ENCODE assay signal across 11 cellular contexts in genomic region chr3:53286727-53287412, GRCh38. TPM values are rescaled to one million over a fixed set of nuclear protein-coding genes. Genes with fewer than 3 reads are reported as not detected.
DNase-seq lines count a peak whose midpoint lies in the region; ATAC-seq and TF ChIP-seq lines count a peak whose summit lies in the region.
"Had no signal": no experiment of that assay in that cellular context is flagged by ENCODE, and none has a peak within 500 bp of the region (broad histone marks: within the 10 kb centered on the region; RNA-seq: fewer than 3 reads in every experiment).

No MANE protein-coding gene starts in this region.

- no peak overlapping the region for H3K4me3 Mint-ChIP-seq in activated naive CD8-positive, alpha-beta T cell
- no peak overlapping the region for H3K4me3 Mint-ChIP-seq in glutamatergic neuron (ENCODE audit: unreplicated experiment)

- no peak overlapping the region for H2AFZ ChIP-seq in PC-9

- no peaks in the 10 kb centered on the region for H3K9me3 Mint-ChIP-seq in activated naive CD8-positive, alpha-beta T cell (ENCODE audit: low read depth)
- H3K9me3 Mint-ChIP-seq in glutamatergic neuron (ENCODE audit: unreplicated experiment), result no peaks in the 10 kb centered on the region

- WGBS in iPS DF 6.9 (ENCODE audit: insufficient coverage, insufficient read length), result no CpG with 5 or more reads among the region's 5 CpGs

- no peak overlapping the region for H3K4me2 ChIP-seq in PC-9

- H4K20me1 ChIP-seq in PC-9 (ENCODE audit: insufficient read depth), result no peaks in the 10 kb centered on the region

- CTCF ChIA-PET in PC-9 (lab: Charles Lee), result no interaction called here

- no TSS peak for BruUV-seq in PC-9 (replicated peaks; lab: Mats Ljungman, UMichigan)

- H3K4me1 ChIP-seq in iPS DF 6.9 (ENCODE audit: control insufficient read depth, insufficient read depth, low read length) (peaks cover 2% of the 10 kb centered on the region; the same call in 1 of the 2 replicates), PC-9 (replicated peaks; ENCODE audit: insufficient read depth) (no peaks in the 10 kb centered on the region)

- POLR2A ChIA-PET in PC-9 (lab: Charles Lee; ENCODE audit: unreplicated experiment), result interaction anchor here (0.5 kb wide), 1 partner anchor 25 kb away, joined by 14 read pairs; no protein-coding TSS in a partner anchor

- H3K27me3 ChIP-seq in iPS DF 6.9 (ENCODE audit: control insufficient read depth, insufficient read depth, low read length) (no peaks in the 10 kb centered on the region), PC-9 (ENCODE audit: insufficient read depth, low read depth) (no peaks in the 10 kb centered on the region)
- H3K27me3 ChIP-seq: MG63 had no signal

- H3K4me1 Mint-ChIP-seq in activated naive CD8-positive, alpha-beta T cell (ENCODE audit: low read depth), result peaks cover 5% of the 10 kb centered on the region
- H3K4me1 Mint-ChIP-seq in glutamatergic neuron (ENCODE audit: low read depth, unreplicated experiment), result peaks cover 2% of the 10 kb centered on the region

- H3K4me3 ChIP-seq in iPS DF 6.9 (ENCODE audit: low read length) (no peak overlapping the region), PC-9 (no peak overlapping the region)
- H3K4me3 ChIP-seq: MG63 had no signal

- H3K27ac ChIP-seq in iPS DF 6.9 (ENCODE audit: low read length) (peak overlapping the region; percentile 17), PC-9 (no peak overlapping the region)

- H3F3A ChIP-seq in PC-9 (ENCODE audit: insufficient read depth, low read depth), result peaks cover 5% of the 10 kb centered on the region; the same call in 1 of the 2 replicates

- no peaks in the 10 kb centered on the region for H3K9me2 ChIP-seq in PC-9 (ENCODE audit: insufficient read depth)

- H3K36me3 ChIP-seq in iPS DF 6.9 (ENCODE audit: control insufficient read depth, insufficient read depth, low read length) (no peaks in the 10 kb centered on the region), PC-9 (ENCODE audit: low read depth) (peaks cover 11% of the 10 kb centered on the region)

- H3K79me2 ChIP-seq in PC-9 (ENCODE audit: low read depth), result no peaks in the 10 kb centered on the region

- H3K9me3 ChIP-seq in iPS DF 6.9 (ENCODE audit: control insufficient read depth, insufficient read depth, low read length), result no peaks in the 10 kb centered on the region
- no peaks in the 10 kb centered on the region for H3K9me3 ChIP-seq in PC-9 (ENCODE audit: insufficient read depth, low read depth)
- H3K9me3 ChIP-seq: MG63 had no signal

- ATAC-seq in stimulated activated naive CD8-positive, alpha-beta T cell treated with anti-CD3 and anti-CD28 coated beads, Interleukin-15, Interleukin-2, amounts not matched to agents 100 U/mL and 50 U/mL, for 24 hours, result peak; percentile 78

- H3K36me3 Mint-ChIP-seq in activated naive CD8-positive, alpha-beta T cell, result peaks cover 2% of the 10 kb centered on the region
- H3K36me3 Mint-ChIP-seq in glutamatergic neuron (ENCODE audit: unreplicated experiment), result peaks cover 7% of the 10 kb centered on the region

- TF ChIP-seq CTCF in glutamatergic neuron (IDR thresholded peaks at IDR 0.05; ENCODE audit: partially characterized antibody, unreplicated experiment) (no peak), PC-9 (conservative IDR thresholded peaks at IDR 0.05) (no peak)

- peak overlapping the region; percentile 47 for H3K27ac Mint-ChIP-seq in activated naive CD8-positive, alpha-beta T cell
- no peak overlapping the region for H3K27ac Mint-ChIP-seq in glutamatergic neuron (ENCODE audit: unreplicated experiment)

- no peaks in the 10 kb centered on the region for H3K27me3 Mint-ChIP-seq in activated naive CD8-positive, alpha-beta T cell
- peaks cover 5% of the 10 kb centered on the region for H3K27me3 Mint-ChIP-seq in glutamatergic neuron (ENCODE audit: unreplicated experiment)

- DNase-seq in activated T-cell treated with anti-CD3 and anti-CD28 coated beads for 48 hours (ENCODE audit: low read depth) (peak; percentile 27), iPS DF 6.9 (ENCODE audit: low read depth, low spot score) (no peak), glutamatergic neuron (no peak), NAMALWA (ENCODE audit: low spot score) (no peak), PC-9 (no peak)
- DNase-seq in activated T-cell treated with anti-CD3 and anti-CD28 coated beads, Interleukin-2, amount 50 U/mL, for 1 hour, result no peak
- DNase-seq in stimulated activated naive CD8-positive, alpha-beta T cell treated with anti-CD3 and anti-CD28 coated beads, Interleukin-15, Interleukin-2, amounts not matched to agents 100 U/mL and 50 U/mL, for 24 hours, result peak; percentile 19
- DNase-seq: effector CD4-positive, alpha-beta T cell; MG63; NK-92 treated with Interleukin-12 subunit alpha and Interleukin-12 subunit beta, amount 100 ng/mL, for 24 hours had no signal

- intact Hi-C loops in PC-9 (cut with micrococcal nuclease; ENCODE audit: unreplicated experiment), result no loop called here

RNA-seq across cellular contexts. Expression of gene TKT, which starts 31.0 kb away (rescaled TPM):
- total RNA-seq in glutamatergic neuron (ENCODE audit: unreplicated experiment) (265 TPM), PC-9 (2021) (1,726 and 2,016 TPM in 2 replicates)

Comparison
In these comparisons a context has a peak if more than half of its experiments do, and no peak if none do; other contexts are left out.
1. DNase-seq: peak in activated T-cell treated with anti-CD3 and anti-CD28 coated beads for 48 hours (single experiment) and stimulated activated naive CD8-positive, alpha-beta T cell treated with anti-CD3 and anti-CD28 coated beads, Interleukin-15, Interleukin-2, amounts not matched to agents 100 U/mL and 50 U/mL, for 24 hours (single experiment); none in activated T-cell treated with anti-CD3 and anti-CD28 coated beads, Interleukin-2, amount 50 U/mL, for 1 hour (single experiment), iPS DF 6.9 (single experiment), glutamatergic neuron (single experiment), NAMALWA (single experiment) and PC-9 (0 of 2).